ENCODE assay signal across 14 cellular contexts in genomic region chr1:225354906-225355305, GRCh38.
"Had no signal": no experiment of that assay in that cellular context is flagged by ENCODE, and none has a peak within 500 bp of the region (broad histone marks: within the 10 kb centered on the region; RNA-seq: fewer than 3 reads in every experiment).

No MANE protein-coding gene starts in this region.

- H3K36me3 Mint-ChIP-seq: naive thymus-derived CD4-positive, alpha-beta T cell had no signal

- H3K4me1 ChIP-seq: esophagus muscularis mucosa, heart left ventricle, left ventricle myocardium inferior, right atrium auricular region had no signal

- H3K4me1 Mint-ChIP-seq: naive thymus-derived CD4-positive, alpha-beta T cell; nephron progenitor cell had no signal

- H3K27me3 ChIP-seq: esophagus muscularis mucosa, ovary, right atrium auricular region had no signal

- H3K4me3 Mint-ChIP-seq: effector memory CD8-positive, alpha-beta T cell; naive thymus-derived CD4-positive, alpha-beta T cell; nephron progenitor cell had no signal

- H3K27ac Mint-ChIP-seq: effector memory CD8-positive, alpha-beta T cell; naive thymus-derived CD4-positive, alpha-beta T cell; nephron progenitor cell had no signal

- H3K4me3 ChIP-seq: esophagus muscularis mucosa, heart left ventricle, left ventricle myocardium inferior, lung, ovary, right atrium auricular region had no signal

- H3K9me3 ChIP-seq: esophagus muscularis mucosa, heart left ventricle, left ventricle myocardium inferior, ovary, right atrium auricular region had no signal

- H3K9me3 Mint-ChIP-seq: effector memory CD8-positive, alpha-beta T cell; naive thymus-derived CD4-positive, alpha-beta T cell; nephron progenitor cell had no signal

- H3K36me3 ChIP-seq: esophagus muscularis mucosa, heart left ventricle, left ventricle myocardium inferior, ovary, right atrium auricular region had no signal

- DNase-seq: effector memory CD8-positive, alpha-beta T cell; heart left ventricle; hypothalamus; left ventricle myocardium inferior; naive thymus-derived CD4-positive, alpha-beta T cell; nephron progenitor cell; ovary; small intestine; stimulated activated CD4-positive, alpha-beta T cell treated with anti-CD3 and anti-CD28 coated beads, Interleukin-12 subunit alpha, Interleukin-12 subunit beta, amount 100 ng/mL, for 4 hours; stimulated activated naive CD4-positive, alpha-beta T cell had no signal

- H3K27ac ChIP-seq: epithelial cell of prostate, esophagus muscularis mucosa, heart left ventricle, left ventricle myocardium inferior, ovary, right atrium auricular region had no signal

- ATAC-seq: effector memory CD8-positive, alpha-beta T cell; heart left ventricle; naive thymus-derived CD4-positive, alpha-beta T cell had no signal
